In the genomic region with DNA sequence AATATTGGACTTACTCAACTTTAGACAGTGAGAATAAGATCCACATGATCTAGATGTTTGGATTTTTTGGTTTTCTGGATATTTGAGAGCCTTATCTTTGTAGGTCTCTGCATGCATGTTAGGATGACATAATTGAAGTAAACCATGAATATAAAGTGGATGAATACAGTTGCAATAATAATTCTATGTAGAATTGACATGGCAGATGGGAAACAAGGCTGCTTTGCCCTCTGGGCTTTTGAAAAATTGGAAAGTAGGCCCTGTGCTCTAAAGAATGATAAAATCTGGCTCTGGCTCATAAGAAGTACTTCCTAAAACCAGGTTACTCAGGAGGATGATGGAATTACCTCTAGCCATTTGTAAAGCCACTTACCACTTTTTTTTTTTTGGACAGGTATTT, we compare ENCODE assay signal across 15 cellular contexts.
"Had no signal": no experiment of that assay in that cellular context is flagged by ENCODE, and none has a peak within 500 bp of the region (broad histone marks: within the 10 kb centered on the region; RNA-seq: fewer than 3 reads in every experiment).

No MANE protein-coding gene starts in this region.

- H3K27ac ChIP-seq: heart right ventricle, ovary, stomach had no signal

- H3K27ac Mint-ChIP-seq: progenitor cell of endocrine pancreas had no signal

- ATAC-seq: heart right ventricle, natural killer cell, right cardiac atrium had no signal

- H3K36me3 ChIP-seq: ovary, stomach had no signal

- H3K27me3 Mint-ChIP-seq: progenitor cell of endocrine pancreas had no signal

- H3K9me3 ChIP-seq: heart right ventricle, ovary, stomach had no signal

- H3K27me3 ChIP-seq: heart right ventricle, ovary, stomach had no signal

- H3K9me3 Mint-ChIP-seq: natural killer cell, neural crest cell had no signal

- H3K4me3 Mint-ChIP-seq: natural killer cell, neural crest cell had no signal

- DNase-seq: effector memory CD4-positive, alpha-beta T cell; heart right ventricle; hypothalamus; kidney glomerular epithelial cell; mesendoderm; natural killer cell; ovary; right cardiac atrium; small intestine; stimulated activated CD4-positive, alpha-beta T cell treated with anti-CD3 and anti-CD28 coated beads, Interleukin-12 subunit alpha, Interleukin-12 subunit beta, amount 100 ng/mL, for 4 hours; stimulated activated naive CD4-positive, alpha-beta T cell; stomach; substantia nigra had no signal

- H3K4me3 ChIP-seq: heart right ventricle, ovary, stomach had no signal

- H3K36me3 Mint-ChIP-seq: natural killer cell had no signal
